In the genomic region with DNA sequence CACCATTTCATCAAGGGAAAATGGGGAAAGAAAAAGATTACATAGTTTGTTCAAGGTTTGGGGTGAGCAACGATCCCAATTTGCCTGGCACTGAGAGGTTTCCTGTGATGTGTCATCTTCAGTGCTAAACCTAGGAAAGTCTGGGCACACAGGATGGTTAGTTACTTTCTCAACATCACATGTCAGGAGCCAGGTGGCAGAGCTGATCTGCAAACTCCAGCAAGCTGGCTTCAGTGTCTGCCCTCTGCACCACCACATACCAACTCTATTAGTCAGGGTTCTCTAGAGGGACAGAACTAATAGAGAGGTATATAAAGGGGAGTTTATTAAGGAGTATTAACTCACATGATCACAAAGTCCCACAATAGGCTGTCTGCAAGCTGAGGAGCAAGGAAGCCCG, we compare ENCODE assay signal across 17 cellular contexts. TPM values are rescaled to one million over a fixed set of nuclear protein-coding genes. Genes with fewer than 3 reads are reported as not detected.
DNase-seq lines count a peak whose midpoint lies in the region; ATAC-seq, FAIRE-seq and TF ChIP-seq lines count a peak whose summit lies in the region.
"Had no signal": no experiment of that assay in that cellular context is flagged by ENCODE, and none has a peak within 500 bp of the region (broad histone marks: within the 10 kb centered on the region; RNA-seq: fewer than 3 reads in every experiment).

No MANE protein-coding gene starts in this region.

- BruUV-seq in PC-3 (replicated peaks; lab: Mats Ljungman, UMichigan) = no TSS peak

- H3K9me3 ChIP-seq in PC-3 (ENCODE audit: low read length) (no peaks in the 10 kb centered on the region), osteoblast (ENCODE audit: low read depth, low read length) (no peaks in the 10 kb centered on the region)
- H3K9me3 ChIP-seq: BE2C had no signal

- CTCF ChIA-PET in PC-3 (lab: Charles Lee) = interaction anchor here (0.6 kb wide), 1 partner anchor 280 kb away, joined by 3 read pairs; no protein-coding TSS in a partner anchor

- H3K4me1 ChIP-seq in PC-3 (ENCODE audit: insufficient read depth, low read length) = peaks cover 29% of the 10 kb centered on the region
- H3K4me1 ChIP-seq in osteoblast (ENCODE audit: insufficient read depth, low read length) = peaks cover 30% of the 10 kb centered on the region

- in situ Hi-C loops in G401 (cut with HindIII; ENCODE audit: low sequenced_read_pairs) = no loop called here

- no peak overlapping the region for H2AFZ ChIP-seq in PC-3 (ENCODE audit: low read length)
- no peak overlapping the region for H2AFZ ChIP-seq in osteoblast (ENCODE audit: low read length)

- H3K79me2 ChIP-seq in PC-3 (ENCODE audit: low read length) (peaks cover 7% of the 10 kb centered on the region; the same call in 1 of the 2 replicates), osteoblast (ENCODE audit: insufficient read depth, low read length) (peaks cover 98% of the 10 kb centered on the region)

- peak overlapping the region; percentile 56; the same call in 1 of the 2 replicates for H3K9ac ChIP-seq in PC-3 (ENCODE audit: low read length)

- no peaks in the 10 kb centered on the region for H3K9me2 ChIP-seq in PC-3 (replicated peaks; ENCODE audit: low read length)

- H4K20me1 ChIP-seq in PC-3 (ENCODE audit: low read length) (no peaks in the 10 kb centered on the region), osteoblast (ENCODE audit: insufficient read depth, low read length) (peaks cover 21% of the 10 kb centered on the region)

- ATAC-seq in PC-3 (peak; percentile 95), HG02981 (IDR thresholded peaks at IDR 0.05; ENCODE audit: unreplicated experiment) (no peak)
- ATAC-seq: WTC11 had no signal

- H3K27me3 ChIP-seq in PC-3 (ENCODE audit: low read length) = no peaks in the 10 kb centered on the region
- no peaks in the 10 kb centered on the region for H3K27me3 ChIP-seq in osteoblast (ENCODE audit: insufficient read depth, low read length)
- H3K27me3 ChIP-seq: BE2C had no signal

- DNase-seq in ELR (ENCODE audit: low read depth) (peak; percentile 67), PC-3 (peak; percentile 85), choroid plexus epithelial cell (ENCODE audit: low read depth) (peak; percentile 73), osteoblast (ENCODE audit: insufficient read length, low spot score, missing footprints) (no peak), G401 (ENCODE audit: low spot score) (no peak), RPMI8226 (no peak), frontal cortex (ENCODE audit: low spot score in 2 of 2) (no peak)
- DNase-seq: activated effector memory CD4-positive, alpha-beta T cell treated with Interleukin-2 at 50 U/mL for 16 hours; BE2C; effector CD4-positive, alpha-beta T cell; Kasumi-1; NCI-H1694 treated with DMSO at 0.1 percent for 48 hours; NCI-H524; small intestine; stimulated activated naive CD4-positive, alpha-beta T cell treated with Interleukin-2 at 50 U/mL for 16 hours had no signal

- POLR2A ChIA-PET in PC-3 (lab: Charles Lee; ENCODE audit: unreplicated experiment) = no interaction called here

- TF ChIP-seq CTCF in PC-3 (conservative IDR thresholded peaks at IDR 0.05; ENCODE audit: low read depth, low read length) (no peak), choroid plexus epithelial cell (conservative IDR thresholded peaks at IDR 0.05; ENCODE audit: low read depth, low read length) (no peak), osteoblast (IDR thresholded peaks at IDR 0.05; ENCODE audit: extremely low read depth, low read depth, low read length) (no peak)

- peaks cover 4% of the 10 kb centered on the region for H3F3A ChIP-seq in PC-3 (ENCODE audit: low read length, unreplicated experiment)

- H3K4me2 ChIP-seq in PC-3 (ENCODE audit: low read length) (peak overlapping the region; percentile 66), osteoblast (ENCODE audit: insufficient read depth, low read length) (peak overlapping the region; percentile 20)

- intact Hi-C loops in PC-3 (cut with micrococcal nuclease) = loop anchor here (1.0 to 5.0 kb wide), 2 partner anchors 127 to 180 kb away; no protein-coding TSS in a partner anchor

- no peak for FAIRE-seq in frontal cortex (lab: Jason Lieb, UNC)
- FAIRE-seq: small intestine had no signal

- peak overlapping the region; percentile 92 for H3K27ac ChIP-seq in PC-3 (ENCODE audit: low read length)
- H3K27ac ChIP-seq in osteoblast (ENCODE audit: low read depth, low read length) = peak overlapping the region; percentile 49

- H3K4me3 ChIP-seq in PC-3 (ENCODE audit: low read length) (no peak overlapping the region; the same call in 1 of the 2 replicates), choroid plexus epithelial cell (ENCODE audit: low read depth, low read length) (no peak overlapping the region), osteoblast (ENCODE audit: insufficient read depth, low read length) (no peak overlapping the region)

- H3K36me3 ChIP-seq in PC-3 (ENCODE audit: low read depth, low read length) = no peaks in the 10 kb centered on the region
- H3K36me3 ChIP-seq in osteoblast (ENCODE audit: insufficient read depth, low read length) = peaks cover 22% of the 10 kb centered on the region
- H3K36me3 ChIP-seq: BE2C had no signal

RNA-seq across cellular contexts. Expression of gene ADAM12, which starts 11.3 kb away (rescaled TPM):
- total RNA-seq in PC-3 (2014; rRNA removed) (3.4 and 9.4 TPM in 2 replicates), osteoblast (345 and 361 TPM in 2 replicates), frontal cortex (2.9 TPM)
- not detected in 2 replicates for total RNA-seq in G401 (2014; rRNA removed; shearing (Covaris generic))

Comparison
In these comparisons a context has a peak if more than half of its experiments do, and no peak if none do; other contexts are left out.
1. DNase-seq: peak in ELR (single experiment), PC-3 (single experiment) and choroid plexus epithelial cell (single experiment); none in osteoblast (single experiment), G401 (single experiment), RPMI8226 (single experiment) and frontal cortex (0 of 2).
2. RNA of gene ADAM12, which starts 11.3 kb away (total RNA-seq): 345 to 361 TPM in osteoblast; 3.4 to 9.4 TPM in PC-3, 2.9 TPM in frontal cortex (single experiment) and not detected in G401; every median in the first group is over 10 times any median in the second.